8 cellular contexts compared by ENCODE assay signal in the genomic region with DNA sequence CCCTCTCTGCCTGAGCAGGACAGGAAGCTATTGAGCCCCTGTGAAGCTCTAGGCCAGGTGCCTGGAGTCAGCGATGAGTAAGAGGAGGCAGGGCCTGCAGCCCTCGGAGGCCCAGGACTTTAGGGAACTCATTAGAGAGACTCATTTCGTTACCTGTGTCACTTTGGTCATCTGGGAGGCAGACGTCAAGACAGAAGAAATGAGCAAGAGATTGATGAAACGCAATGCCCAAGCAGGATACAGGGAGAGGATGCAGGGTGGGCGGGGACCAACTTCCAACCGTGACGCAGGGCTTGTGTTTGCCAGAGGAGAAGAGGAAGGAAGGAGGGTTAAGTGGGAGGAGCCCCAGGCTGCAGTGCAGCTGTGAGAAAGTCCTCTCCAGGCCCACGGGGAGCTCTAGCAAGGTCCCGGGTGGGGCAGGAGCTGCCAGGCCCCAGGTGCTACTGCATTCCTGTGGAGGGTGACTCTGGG. TPM values are rescaled to one million over a fixed set of nuclear protein-coding genes. Genes with fewer than 3 reads are reported as not detected.
DNase-seq lines count a peak whose midpoint lies in the region; ATAC-seq and TF ChIP-seq lines count a peak whose summit lies in the region.

No MANE protein-coding gene starts in this region.

- peak overlapping the region; percentile 69 for H3K4me3 Mint-ChIP-seq in activated T-helper 17 cell treated with anti-CD3 and anti-CD28 coated beads, Interleukin-2, amount 50 U/mL, for 72 hours

- no peaks in the 10 kb centered on the region for H3K9me3 ChIP-seq in NT2/D1 (ENCODE audit: insufficient read depth, low read length)
- H3K9me3 ChIP-seq in spleen, result no peaks in the 10 kb centered on the region

- 2 to 13% (median 5%) methylated on average over 10 of the region's 10 CpGs for WGBS in spleen, 5 donors

- no peaks in the 10 kb centered on the region for H3K27me3 Mint-ChIP-seq in activated T-helper 17 cell treated with anti-CD3 and anti-CD28 coated beads, Interleukin-2, amount 50 U/mL, for 72 hours

- no peaks in the 10 kb centered on the region for H3K9me3 Mint-ChIP-seq in activated T-helper 17 cell treated with anti-CD3 and anti-CD28 coated beads, Interleukin-2, amount 50 U/mL, for 72 hours

- peak; percentile 52 for DNase-seq in AG10803 (ENCODE audit: low read depth)
- DNase-seq in NT2/D1 (ENCODE audit: low read depth, low spot score), result no peak
- peak; percentile 83 for DNase-seq in Right ventricle myocardium superior
- DNase-seq in spleen, result peak; percentile 90
- DNase-seq in HEK293T (ENCODE audit: extremely low spot score), result no peak
- no peak for DNase-seq in HPDE6-E6E7 (ENCODE audit: extremely low spot score)

- H3K4me1 Mint-ChIP-seq in activated T-helper 17 cell treated with anti-CD3 and anti-CD28 coated beads, Interleukin-2, amount 50 U/mL, for 72 hours, result peaks cover 19% of the 10 kb centered on the region

- H3K4me1 ChIP-seq in NT2/D1 (ENCODE audit: insufficient read depth, insufficient read length) (peaks cover 17% of the 10 kb centered on the region), spleen (peaks cover 14 to 31% (median 25%) of the 10 kb centered on the region in 6 donors)

- peak overlapping the region; percentile 86 for H3K27ac Mint-ChIP-seq in activated T-helper 17 cell treated with anti-CD3 and anti-CD28 coated beads, Interleukin-2, amount 50 U/mL, for 72 hours

- no peak for TF ChIP-seq POLR2A in spleen (IDR thresholded peaks at IDR 0.05)

- POLR2A ChIA-PET in HEK293T (lab: Yijun Ruan, JAX), result no interaction called here

- peak overlapping the region; percentile 35 for H3K9ac ChIP-seq in NT2/D1 (ENCODE audit: insufficient read length, low read depth)

- CTCF ChIA-PET in HEK293T (lab: Yijun Ruan, JAX), result no interaction called here

- no peaks in the 10 kb centered on the region for H3K36me3 Mint-ChIP-seq in activated T-helper 17 cell treated with anti-CD3 and anti-CD28 coated beads, Interleukin-2, amount 50 U/mL, for 72 hours (ENCODE audit: low read depth)

- H3K4me3 ChIP-seq in AG10803 (ENCODE audit: low read length) (no peak overlapping the region), NT2/D1 (ENCODE audit: insufficient read length, low read depth) (no peak overlapping the region), spleen (peak overlapping the region in 7 of 8 donors; percentile 13 to 62 (median 27))

- H3K27ac ChIP-seq in spleen, result peak overlapping the region in 6 of 8 donors; percentile 26 to 69 (median 60)

- ATAC-seq in GM21381 (IDR thresholded peaks at IDR 0.05; ENCODE audit: unreplicated experiment) (peak; percentile 48), Right ventricle myocardium superior (ENCODE audit: poor library complexity) (peak; percentile 82)
- peak; percentile 94 for ATAC-seq in activated T-helper 17 cell treated with anti-CD3 and anti-CD28 coated beads, Interleukin-2, amount 50 U/mL, for 72 hours (replicated peaks)

- TF ChIP-seq CTCF in AG10803 (conservative IDR thresholded peaks at IDR 0.05; ENCODE audit: low read length) (no peak), spleen (IDR thresholded peaks at IDR 0.05 in 8 of 11, conservative IDR thresholded peaks at IDR 0.05 in 3 of 11) (no peak)

- intact Hi-C loops in Right ventricle myocardium superior (cut with DNase I), result no loop called here
- intact Hi-C loops in spleen (cut with DNase I; ENCODE audit: low total_unique reads), result no loop called here

- H3K27me3 ChIP-seq in NT2/D1 (ENCODE audit: insufficient read depth, insufficient read length) (no peaks in the 10 kb centered on the region), spleen (replicated peaks in 1 of 7) (no peaks in the 10 kb centered on the region)

- H3K36me3 ChIP-seq in NT2/D1 (ENCODE audit: insufficient read depth, insufficient read length, low read length), result no peaks in the 10 kb centered on the region
- no peaks in the 10 kb centered on the region for H3K36me3 ChIP-seq in spleen

TF ChIP-seq in HEK293T, 16 proteins besides CTCF, POLR2A, EP300 and RAD21:
- TF ChIP-seq NFRKB (IDR thresholded peaks at IDR 0.05) (no peak), FOXM1 (IDR thresholded peaks at IDR 0.05; ENCODE audit: borderline replicate concordance) (no peak), CTBP1 (IDR thresholded peaks at IDR 0.05; ENCODE audit: borderline replicate concordance) (no peak), FOXA1 (IDR thresholded peaks at IDR 0.05) (no peak), HDGF (IDR thresholded peaks at IDR 0.05; ENCODE audit: borderline replicate concordance) (no peak), SP1 (IDR thresholded peaks at IDR 0.05) (no peak), LEF1 (IDR thresholded peaks at IDR 0.05; ENCODE audit: borderline replicate concordance) (no peak), SUZ12 (IDR thresholded peaks at IDR 0.05) (no peak), ARNT (IDR thresholded peaks at IDR 0.05) (no peak), FOXK2 (IDR thresholded peaks at IDR 0.05) (no peak), BHLHE40 (IDR thresholded peaks at IDR 0.05; ENCODE audit: borderline replicate concordance) (no peak), L3MBTL2 (conservative IDR thresholded peaks at IDR 0.05) (no peak), ZNF384 (IDR thresholded peaks at IDR 0.05) (no peak), ELF4 (IDR thresholded peaks at IDR 0.05) (no peak), TARDBP (IDR thresholded peaks at IDR 0.05) (no peak)
- TF ChIP-seq, protein P1, sequence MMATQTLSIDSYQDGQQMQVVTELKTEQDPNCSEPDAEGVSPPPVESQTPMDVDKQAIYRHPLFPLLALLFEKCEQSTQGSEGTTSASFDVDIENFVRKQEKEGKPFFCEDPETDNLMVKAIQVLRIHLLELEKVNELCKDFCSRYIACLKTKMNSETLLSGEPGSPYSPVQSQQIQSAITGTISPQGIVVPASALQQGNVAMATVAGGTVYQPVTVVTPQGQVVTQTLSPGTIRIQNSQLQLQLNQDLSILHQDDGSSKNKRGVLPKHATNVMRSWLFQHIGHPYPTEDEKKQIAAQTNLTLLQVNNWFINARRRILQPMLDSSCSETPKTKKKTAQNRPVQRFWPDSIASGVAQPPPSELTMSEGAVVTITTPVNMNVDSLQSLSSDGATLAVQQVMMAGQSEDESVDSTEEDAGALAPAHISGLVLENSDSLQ (IDR thresholded peaks at IDR 0.05), result no peak

RNA-seq across cellular contexts. Expression of a gene that starts 26.4 kb away (rescaled TPM):
- total RNA-seq in activated T-helper 17 cell treated with anti-CD3 and anti-CD28 coated beads, Interleukin-2, amount 50 U/mL, for 72 hours, result 10 to 100 TPM; 15.4 to 17.4 TPM
- total RNA-seq in Right ventricle myocardium superior (40.6 TPM), spleen (10 to 100 TPM; 31.7 to 64.2 (median 39.6) TPM)
- 10 to 100 TPM; 12.3 to 25.2 (median 12.8) TPM for polyA plus RNA-seq in spleen

Comparison
In these comparisons a context has a peak if more than half of its experiments do, and no peak if none do; other contexts are left out.
1. DNase-seq: peak in AG10803 (single experiment), Right ventricle myocardium superior (single experiment) and spleen (single experiment); none in NT2/D1 (single experiment), HEK293T (single experiment) and HPDE6-E6E7 (single experiment).
2. H3K4me3 ChIP-seq: peak in spleen (7 of 8); none in AG10803 (single experiment) and NT2/D1 (single experiment).
3. Peak in every context shown above with its lines, with median percentiles within 50 percentile points of each other: ATAC-seq.